ENCODE assay signal across 25 cellular contexts in genomic region chr13:48946163-48946562, GRCh38.
"Had no signal": no experiment of that assay in that cellular context is flagged by ENCODE, and none has a peak within 500 bp of the region (broad histone marks: within the 10 kb centered on the region; RNA-seq: fewer than 3 reads in every experiment).

No MANE protein-coding gene starts in this region.

- H3K27me3 ChIP-seq: esophagus squamous epithelium, ovary, sigmoid colon, spleen, testis, tibial nerve, upper lobe of left lung had no signal

- H3K36me3 ChIP-seq: esophagus squamous epithelium, ovary, sigmoid colon, spleen, tibial nerve, upper lobe of left lung had no signal

- H3K9me3 ChIP-seq: esophagus squamous epithelium, ovary, psoas muscle, sigmoid colon, spleen, testis, tibial nerve, upper lobe of left lung had no signal

- H3K4me1 ChIP-seq: esophagus squamous epithelium, psoas muscle, sigmoid colon, spleen, testis, upper lobe of left lung had no signal

- H3K27ac ChIP-seq: coronary artery, esophagus squamous epithelium, ovary, psoas muscle, sigmoid colon, skin epidermis, spleen, testis, tibial nerve, upper lobe of left lung had no signal

- H3K4me3 ChIP-seq: coronary artery, esophagus squamous epithelium, lung, ovary, psoas muscle, sigmoid colon, skin epidermis, spleen, testis, tibial nerve, upper lobe of left lung had no signal

- DNase-seq: dermis blood vessel endothelial cell; effector memory CD8-positive, alpha-beta T cell; erythroblast; esophagus squamous epithelium; hypothalamus; immature natural killer cell; islet precursor cell; kidney glomerular epithelial cell; naive thymus-derived CD4-positive, alpha-beta T cell; occipital lobe; ovary; posterior cingulate gyrus; psoas muscle; right cardiac atrium; sigmoid colon; spleen; stimulated activated CD4-positive, alpha-beta T cell treated with anti-CD3 and anti-CD28 coated beads, Interleukin-4, amount 100 ng/mL, for 4 hours; stimulated activated naive CD8-positive, alpha-beta T cell treated with anti-CD3 and anti-CD28 coated beads, Interleukin-15, Interleukin-2, amounts not matched to agents 100 U/mL and 50 U/mL, for 24 hours; substantia nigra; testis; upper lobe of left lung had no signal
